Comparison of ENCODE assay signal across 35 cellular contexts in the genomic region with DNA sequence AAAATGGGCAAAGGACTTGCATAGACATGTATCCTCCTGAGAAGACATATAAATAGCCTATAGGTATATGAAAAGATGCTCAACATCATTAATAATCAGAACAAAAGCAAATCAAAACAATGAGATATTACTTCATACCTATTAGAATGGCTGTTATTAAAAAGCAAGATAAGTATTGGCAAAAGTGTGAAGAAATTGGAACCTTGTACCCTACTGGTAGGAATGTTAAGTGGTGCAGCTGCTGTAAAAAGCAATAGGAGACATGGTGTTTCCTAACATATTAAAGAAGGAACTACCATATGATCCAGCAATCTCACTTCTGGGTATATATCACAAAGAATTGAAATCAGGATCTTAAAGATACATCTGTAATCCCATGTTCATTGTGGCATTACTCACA.
DNase-seq lines count a peak whose midpoint lies in the region; ATAC-seq, FAIRE-seq and TF ChIP-seq lines count a peak whose summit lies in the region.
"Had no signal": no experiment of that assay in that cellular context is flagged by ENCODE, and none has a peak within 500 bp of the region (broad histone marks: within the 10 kb centered on the region; RNA-seq: fewer than 3 reads in every experiment).

No MANE protein-coding gene starts in this region.

- H3K14ac ChIP-seq in H1 (ENCODE audit: insufficient read length) = no peak overlapping the region

- no peak overlapping the region for H2AFZ ChIP-seq in H1 (ENCODE audit: low read length)

- peaks cover 1% of the 10 kb centered on the region for H3K27me3 Mint-ChIP-seq in mesothelial cell of epicardium (ENCODE audit: low read depth)
- H3K27me3 Mint-ChIP-seq: activated CD8-positive, alpha-beta memory T cell treated with anti-CD3 and anti-CD28 coated beads, Interleukin-2, amount 10 ng/mL, durations not matched to agents 7 days and 5 days; activated naive CD8-positive, alpha-beta T cell treated with anti-CD3 and anti-CD28 coated beads for 36 hours; CD8-positive, alpha-beta memory T cell; central memory CD8-positive, alpha-beta T cell had no signal

- H2BK12ac ChIP-seq in H1 (ENCODE audit: low read depth, low read length) = no peak overlapping the region

- H2AK5ac ChIP-seq in H1 (ENCODE audit: low read depth, low read length) = no peak overlapping the region

- POLR2A ChIA-PET in H1 (lab: Charles Lee; ENCODE audit: partially characterized antibody) = no interaction called here

- ATAC-seq in GM19463 (IDR thresholded peaks at IDR 0.05; ENCODE audit: unreplicated experiment) = no peak
- ATAC-seq: activated CD8-positive, alpha-beta memory T cell treated with anti-CD3 and anti-CD28 coated beads, Interleukin-2, amount 10 ng/mL, durations not matched to agents 7 days and 5 days; activated T-cell treated with anti-CD3 and anti-CD28 coated beads, Interleukin-2, amount 50 U/mL, for 4 hours; left cardiac atrium; pancreas; right cardiac atrium had no signal

- H3K4me2 ChIP-seq in H1 (ENCODE audit: insufficient read depth in 1 of 2, low read depth in 2 of 2, low read length in 2 of 2) = no peak overlapping the region

- no peak for TF ChIP-seq RAD21 in Ishikawa (IDR thresholded peaks at IDR 0.05; ENCODE audit: low read depth)
- no peak for TF ChIP-seq RAD21 in H1 (IDR thresholded peaks at IDR 0.05 in 1 of 2, conservative IDR thresholded peaks at IDR 0.05 in 1 of 2; ENCODE audit: low read depth in 2 of 2, low read length in 2 of 2)

- H3K18ac ChIP-seq in H1 (ENCODE audit: extremely low read depth, low read length) = no peak overlapping the region

- TF ChIP-seq EP300 in Ishikawa (IDR thresholded peaks at IDR 0.05; ENCODE audit: borderline replicate concordance) (no peak), H1 (IDR thresholded peaks at IDR 0.05; ENCODE audit: borderline replicate concordance in 1 of 2, low read depth in 2 of 2, low read length in 2 of 2) (no peak), stomach (IDR thresholded peaks at IDR 0.05) (no peak)

- no peak overlapping the region for H3K27ac ChIP-seq in H1 (ENCODE audit: low read depth, low read length)
- H3K27ac ChIP-seq in stomach = no peak overlapping the region
- H3K27ac ChIP-seq: pancreas, transverse colon had no signal

- H3K79me1 ChIP-seq in H1 (ENCODE audit: low read depth, low read length) = no peaks in the 10 kb centered on the region

- H3K23me2 ChIP-seq in H1 (ENCODE audit: low read depth, low read length) = no peaks in the 10 kb centered on the region

- no peak overlapping the region for H3K4ac ChIP-seq in H1 (replicated peaks; ENCODE audit: insufficient read length, low read depth, low read length)

- H3K36me3 Mint-ChIP-seq in mesothelial cell of epicardium = no peaks in the 10 kb centered on the region
- H3K36me3 Mint-ChIP-seq: activated CD8-positive, alpha-beta memory T cell treated with anti-CD3 and anti-CD28 coated beads, Interleukin-2, amount 10 ng/mL, durations not matched to agents 7 days and 5 days; activated naive CD8-positive, alpha-beta T cell treated with anti-CD3 and anti-CD28 coated beads for 36 hours; CD8-positive, alpha-beta memory T cell had no signal

- no peak overlapping the region for H3K4me3 Mint-ChIP-seq in mesothelial cell of epicardium
- H3K4me3 Mint-ChIP-seq: activated CD8-positive, alpha-beta memory T cell treated with anti-CD3 and anti-CD28 coated beads, Interleukin-2, amount 10 ng/mL, durations not matched to agents 7 days and 5 days; activated naive CD8-positive, alpha-beta T cell treated with anti-CD3 and anti-CD28 coated beads for 36 hours; activated T-cell treated with anti-CD3 and anti-CD28 coated beads, Interleukin-2, amount 50 U/mL, for 4 hours; CD8-positive, alpha-beta memory T cell; central memory CD8-positive, alpha-beta T cell; nephron had no signal

- H4K5ac ChIP-seq in H1 (ENCODE audit: insufficient read length, low read depth, low read length) = no peak overlapping the region

- H3K27me3 ChIP-seq in H1 (replicated peaks in 1 of 4; ENCODE audit: control insufficient read depth in 3 of 4, extremely low read depth in 1 of 4, insufficient read depth in 3 of 4, low read length in 3 of 4) = no peaks in the 10 kb centered on the region
- H3K27me3 ChIP-seq in stomach = no peaks in the 10 kb centered on the region
- H3K27me3 ChIP-seq: BE2C, pancreas, transverse colon had no signal

- H3K79me2 ChIP-seq in H1 (ENCODE audit: control insufficient read depth in 1 of 2, insufficient read depth in 2 of 2, low read length in 2 of 2) = no peaks in the 10 kb centered on the region

- H3K4me3 ChIP-seq in H1 (ENCODE audit: extremely low read depth in 1 of 4, insufficient read depth in 2 of 4, low read depth in 3 of 4, low read length in 4 of 4) = no peak overlapping the region
- no peak overlapping the region for H3K4me3 ChIP-seq in stomach
- H3K4me3 ChIP-seq: pancreas, transverse colon had no signal

- peaks cover 3 to 9% of the 10 kb centered on the region in 2 experiments; a peak in 2 of 4 replicates for H3K9me3 ChIP-seq in H1 (ENCODE audit: insufficient read depth in 2 of 2, low read depth in 1 of 2, low read length in 1 of 2)
- H3K9me3 ChIP-seq in stomach = peaks cover 0 to 3% (median under 1%) of the 10 kb centered on the region in 4 donors
- H3K9me3 ChIP-seq: BE2C, pancreas, transverse colon had no signal

- no peak overlapping the region for H2BK5ac ChIP-seq in H1 (ENCODE audit: low read depth, low read length)

- H4K91ac ChIP-seq in H1 (replicated peaks; ENCODE audit: insufficient read length, low read length) = no peak overlapping the region

- TF ChIP-seq POLR2A in H1 (IDR thresholded peaks at IDR 0.05; ENCODE audit: control extremely low read depth in 1 of 2, low read depth in 2 of 2, low read length in 2 of 2) (no peak), stomach (IDR thresholded peaks at IDR 0.05) (no peak)

- DNase-seq in ELR (ENCODE audit: low read depth) (peak; percentile 8), H1 (ENCODE audit: low read depth in 1 of 2, low spot score in 2 of 2) (no peak), mesothelial cell of epicardium (ENCODE audit: low spot score in 2 of 2, unreplicated experiment in 2 of 2) (no peak), mucosa of gallbladder (ENCODE audit: low spot score) (no peak), stomach (no peak), T1000 (lab: John Stamatoyannopoulos, UW) (no peak)
- DNase-seq: ACHN; activated CD4-positive, alpha-beta T cell treated with anti-CD3 and anti-CD28 coated beads, Interleukin-2, amount 50 U/mL, for 4 hours; activated CD8-positive, alpha-beta memory T cell treated with anti-CD3 and anti-CD28 coated beads, Interleukin-2, amount 10 ng/mL, durations not matched to agents 7 days and 5 days; activated gamma-delta T cell; activated naive CD8-positive, alpha-beta T cell treated with anti-CD3 and anti-CD28 coated beads for 36 hours; activated T-cell treated with anti-CD3 and anti-CD28 coated beads, Interleukin-2, amount 50 U/mL, for 4 hours; anterior cingulate cortex; BE2C; CD8-positive, alpha-beta memory T cell; dermis blood vessel endothelial cell; DMS 273 treated with DMSO at 0.1 percent for 48 hours; hippocampal formation; KBM-7; left cardiac atrium; NCI-H1105 treated with DMSO at 0.1 percent for 48 hours; NCI-H187 treated with DMSO at 0.1 percent for 48 hours; NCI-H2171 treated with DMSO at 0.1 percent for 48 hours; NCI-H510A; pancreas; right cardiac atrium; RPMI8226; stimulated activated CD4-positive, alpha-beta T cell treated with anti-CD3 and anti-CD28 coated beads, Interleukin-4, amount 100 ng/mL, for 24 hours; transverse colon had no signal

- H3K4me1 ChIP-seq in H1 (replicated peaks in 1 of 4; ENCODE audit: control insufficient read depth in 3 of 4, insufficient read depth in 4 of 4, low read length in 3 of 4) (no peaks in the 10 kb centered on the region), stomach (no peaks in the 10 kb centered on the region)
- H3K4me1 ChIP-seq: BE2C, pancreas, transverse colon had no signal

- no peak overlapping the region for H2BK120ac ChIP-seq in H1 (replicated peaks; ENCODE audit: low read depth, low read length)

- H3K36me3 ChIP-seq in H1 (ENCODE audit: control insufficient read depth in 2 of 4, insufficient read depth in 4 of 4, low read length in 3 of 4) (no peaks in the 10 kb centered on the region; a peak in 1 of 8 replicates), stomach (no peaks in the 10 kb centered on the region)
- H3K36me3 ChIP-seq: BE2C, pancreas, transverse colon had no signal

- no peak overlapping the region for H3K27ac Mint-ChIP-seq in mesothelial cell of epicardium
- H3K27ac Mint-ChIP-seq: activated CD8-positive, alpha-beta memory T cell treated with anti-CD3 and anti-CD28 coated beads, Interleukin-2, amount 10 ng/mL, durations not matched to agents 7 days and 5 days; activated naive CD8-positive, alpha-beta T cell treated with anti-CD3 and anti-CD28 coated beads for 36 hours; CD8-positive, alpha-beta memory T cell; nephron had no signal

- intact Hi-C loops in stomach (cut with DNase I; ENCODE audit: low total_unique reads) = no loop called here

- TF ChIP-seq CTCF in H1 (IDR thresholded peaks at IDR 0.05; ENCODE audit: control extremely low read depth in 1 of 3, insufficient read depth in 1 of 3, low read depth in 1 of 3, low read length in 3 of 3) (peak in 1 of 3 experiments; percentile 16; a peak in 1 of 4 replicates), mesothelial cell of epicardium (IDR thresholded peaks at IDR 0.05; ENCODE audit: unreplicated experiment) (peak; percentile 28), stomach (IDR thresholded peaks at IDR 0.05) (no peak)

- no peak for FAIRE-seq in H1 (lab: Jason Lieb, UNC)
- FAIRE-seq: GM12891, pancreas, TTC549 had no signal

- no peaks in the 10 kb centered on the region for H4K20me1 ChIP-seq in H1 (replicated peaks in 1 of 2; ENCODE audit: control insufficient read depth in 1 of 2, insufficient read depth in 2 of 2, low read length in 2 of 2)

- no peak overlapping the region for H3K23ac ChIP-seq in H1 (ENCODE audit: insufficient read length)

- no peak overlapping the region for H4K8ac ChIP-seq in H1 (ENCODE audit: extremely low read depth, insufficient read depth, low read length)

- CTCF ChIA-PET in H1 (lab: Charles Lee; ENCODE audit: partially characterized antibody) = interaction anchor here (1.0 to 1.7 kb wide), 3 partner anchors 13 to 30 kb away, joined by 3 to 4 read pairs (median 3); no protein-coding TSS in a partner anchor

- no peak overlapping the region for H3K56ac ChIP-seq in H1 (replicated peaks; ENCODE audit: insufficient read length, low read depth, low read length)

- no peaks in the 10 kb centered on the region for H3K4me1 Mint-ChIP-seq in mesothelial cell of epicardium
- H3K4me1 Mint-ChIP-seq: activated CD8-positive, alpha-beta memory T cell treated with anti-CD3 and anti-CD28 coated beads, Interleukin-2, amount 10 ng/mL, durations not matched to agents 7 days and 5 days; activated naive CD8-positive, alpha-beta T cell treated with anti-CD3 and anti-CD28 coated beads for 36 hours; CD8-positive, alpha-beta memory T cell; central memory CD8-positive, alpha-beta T cell; nephron had no signal

- H2BK20ac ChIP-seq in H1 (ENCODE audit: low read length) = no peak overlapping the region

- H3K9me3 Mint-ChIP-seq in mesothelial cell of epicardium = peaks cover 7% of the 10 kb centered on the region

- no peak overlapping the region for H2BK15ac ChIP-seq in H1 (ENCODE audit: low read length)

- no peak overlapping the region for H3K9ac ChIP-seq in H1 (replicated peaks in 1 of 4; ENCODE audit: extremely low read depth in 1 of 4, low read depth in 3 of 4, low read length in 3 of 4)

TF ChIP-seq in Ishikawa, 13 proteins besides CTCF, POLR2A, EP300 and RAD21 (continues in another document):
- peak; percentile 46 for TF ChIP-seq TEAD4 (IDR thresholded peaks at IDR 0.05)
